1 cellular context compared by ENCODE assay signal in the genomic region with DNA sequence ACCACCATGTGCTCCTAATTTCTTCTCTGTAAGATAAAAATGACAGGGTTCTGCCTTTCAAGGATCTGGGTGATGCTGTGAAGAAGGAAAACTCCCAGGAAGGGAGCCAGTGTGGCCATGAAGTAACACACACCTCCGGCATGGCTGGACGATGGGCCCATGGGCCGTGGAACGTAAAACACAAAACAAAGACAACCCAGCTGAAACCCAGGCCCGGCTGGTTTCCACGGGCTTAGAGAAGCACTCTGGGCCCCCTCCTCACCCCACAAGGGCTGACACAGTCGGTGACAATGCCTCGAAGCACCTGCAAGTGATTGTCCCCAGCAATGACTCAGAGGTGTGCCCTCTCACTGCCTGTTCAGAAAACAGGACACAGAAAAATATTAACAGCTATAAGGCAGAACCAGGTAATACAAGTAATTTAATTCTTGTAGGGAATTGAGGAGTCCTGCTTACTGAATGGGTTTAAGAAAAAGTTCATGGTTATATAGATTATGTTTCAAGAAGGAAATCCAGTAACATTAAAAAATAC.
TF ChIP-seq lines count a peak whose summit lies in the region.

No MANE protein-coding gene starts in this region.

TF ChIP-seq in SK-N-SH, 30 proteins besides CTCF, POLR2A, EP300 and RAD21 (continued from another document):
- TF ChIP-seq, protein P1, sequence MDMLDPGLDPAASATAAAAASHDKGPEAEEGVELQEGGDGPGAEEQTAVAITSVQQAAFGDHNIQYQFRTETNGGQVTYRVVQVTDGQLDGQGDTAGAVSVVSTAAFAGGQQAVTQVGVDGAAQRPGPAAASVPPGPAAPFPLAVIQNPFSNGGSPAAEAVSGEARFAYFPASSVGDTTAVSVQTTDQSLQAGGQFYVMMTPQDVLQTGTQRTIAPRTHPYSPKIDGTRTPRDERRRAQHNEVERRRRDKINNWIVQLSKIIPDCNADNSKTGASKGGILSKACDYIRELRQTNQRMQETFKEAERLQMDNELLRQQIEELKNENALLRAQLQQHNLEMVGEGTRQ (IDR thresholded peaks at IDR 0.05; ENCODE audit: borderline replicate concordance, low read depth, low read length) = no peak
- TF ChIP-seq RFX5 (IDR thresholded peaks at IDR 0.05; ENCODE audit: low read length) (no peak), JUND (IDR thresholded peaks at IDR 0.05) (no peak), MXI1 (IDR thresholded peaks at IDR 0.05; ENCODE audit: low read depth, low read length) (no peak), NRF1 (IDR thresholded peaks at IDR 0.05; ENCODE audit: low read depth, low read length) (no peak), IRF3 (IDR thresholded peaks at IDR 0.05; ENCODE audit: low read depth, low read length) (no peak)
